Comparison of ENCODE assay signal across 1 cellular context in the genomic region with DNA sequence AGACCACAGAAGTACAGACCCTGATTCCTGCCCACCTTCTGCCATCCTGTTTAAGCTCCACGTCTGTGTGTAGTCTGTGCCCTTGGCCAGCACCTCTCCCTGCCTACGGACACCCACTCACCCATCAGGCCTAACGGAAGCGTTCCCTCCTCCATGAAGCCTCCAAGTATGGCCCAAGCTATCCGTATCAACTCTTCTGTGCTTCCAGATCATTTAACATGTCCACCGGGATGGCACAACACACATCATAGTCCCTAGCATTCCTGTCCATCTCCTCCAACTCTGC.
TF ChIP-seq lines count a peak whose summit lies in the region.

No MANE protein-coding gene starts in this region.

TF ChIP-seq in WTC11, 78 proteins besides CTCF, POLR2A, EP300 and RAD21 (continued from another document):
- TF ChIP-seq, protein P1, sequence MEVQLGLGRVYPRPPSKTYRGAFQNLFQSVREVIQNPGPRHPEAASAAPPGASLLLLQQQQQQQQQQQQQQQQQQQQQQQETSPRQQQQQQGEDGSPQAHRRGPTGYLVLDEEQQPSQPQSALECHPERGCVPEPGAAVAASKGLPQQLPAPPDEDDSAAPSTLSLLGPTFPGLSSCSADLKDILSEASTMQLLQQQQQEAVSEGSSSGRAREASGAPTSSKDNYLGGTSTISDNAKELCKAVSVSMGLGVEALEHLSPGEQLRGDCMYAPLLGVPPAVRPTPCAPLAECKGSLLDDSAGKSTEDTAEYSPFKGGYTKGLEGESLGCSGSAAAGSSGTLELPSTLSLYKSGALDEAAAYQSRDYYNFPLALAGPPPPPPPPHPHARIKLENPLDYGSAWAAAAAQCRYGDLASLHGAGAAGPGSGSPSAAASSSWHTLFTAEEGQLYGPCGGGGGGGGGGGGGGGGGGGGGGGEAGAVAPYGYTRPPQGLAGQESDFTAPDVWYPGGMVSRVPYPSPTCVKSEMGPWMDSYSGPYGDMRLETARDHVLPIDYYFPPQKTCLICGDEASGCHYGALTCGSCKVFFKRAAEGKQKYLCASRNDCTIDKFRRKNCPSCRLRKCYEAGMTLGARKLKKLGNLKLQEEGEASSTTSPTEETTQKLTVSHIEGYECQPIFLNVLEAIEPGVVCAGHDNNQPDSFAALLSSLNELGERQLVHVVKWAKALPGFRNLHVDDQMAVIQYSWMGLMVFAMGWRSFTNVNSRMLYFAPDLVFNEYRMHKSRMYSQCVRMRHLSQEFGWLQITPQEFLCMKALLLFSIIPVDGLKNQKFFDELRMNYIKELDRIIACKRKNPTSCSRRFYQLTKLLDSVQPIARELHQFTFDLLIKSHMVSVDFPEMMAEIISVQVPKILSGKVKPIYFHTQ (CRISPR knock-in tag; IDR thresholded peaks at IDR 0.05), result no peak
- no peak for TF ChIP-seq ZNF416 (CRISPR knock-in tag; IDR thresholded peaks at IDR 0.05)
- TF ChIP-seq, protein P2, sequence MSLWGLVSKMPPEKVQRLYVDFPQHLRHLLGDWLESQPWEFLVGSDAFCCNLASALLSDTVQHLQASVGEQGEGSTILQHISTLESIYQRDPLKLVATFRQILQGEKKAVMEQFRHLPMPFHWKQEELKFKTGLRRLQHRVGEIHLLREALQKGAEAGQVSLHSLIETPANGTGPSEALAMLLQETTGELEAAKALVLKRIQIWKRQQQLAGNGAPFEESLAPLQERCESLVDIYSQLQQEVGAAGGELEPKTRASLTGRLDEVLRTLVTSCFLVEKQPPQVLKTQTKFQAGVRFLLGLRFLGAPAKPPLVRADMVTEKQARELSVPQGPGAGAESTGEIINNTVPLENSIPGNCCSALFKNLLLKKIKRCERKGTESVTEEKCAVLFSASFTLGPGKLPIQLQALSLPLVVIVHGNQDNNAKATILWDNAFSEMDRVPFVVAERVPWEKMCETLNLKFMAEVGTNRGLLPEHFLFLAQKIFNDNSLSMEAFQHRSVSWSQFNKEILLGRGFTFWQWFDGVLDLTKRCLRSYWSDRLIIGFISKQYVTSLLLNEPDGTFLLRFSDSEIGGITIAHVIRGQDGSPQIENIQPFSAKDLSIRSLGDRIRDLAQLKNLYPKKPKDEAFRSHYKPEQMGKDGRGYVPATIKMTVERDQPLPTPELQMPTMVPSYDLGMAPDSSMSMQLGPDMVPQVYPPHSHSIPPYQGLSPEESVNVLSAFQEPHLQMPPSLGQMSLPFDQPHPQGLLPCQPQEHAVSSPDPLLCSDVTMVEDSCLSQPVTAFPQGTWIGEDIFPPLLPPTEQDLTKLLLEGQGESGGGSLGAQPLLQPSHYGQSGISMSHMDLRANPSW (CRISPR knock-in tag; conservative IDR thresholded peaks at IDR 0.05; ENCODE audit: low read depth), result no peak
- TF ChIP-seq, protein P3, sequence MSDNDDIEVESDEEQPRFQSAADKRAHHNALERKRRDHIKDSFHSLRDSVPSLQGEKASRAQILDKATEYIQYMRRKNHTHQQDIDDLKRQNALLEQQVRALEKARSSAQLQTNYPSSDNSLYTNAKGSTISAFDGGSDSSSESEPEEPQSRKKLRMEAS (CRISPR knock-in tag; IDR thresholded peaks at IDR 0.05), result no peak
- no peak for TF ChIP-seq FOXP1 (CRISPR knock-in tag; IDR thresholded peaks at IDR 0.05; ENCODE audit: borderline replicate concordance)
- no peak for TF ChIP-seq FOXK1 (CRISPR knock-in tag; IDR thresholded peaks at IDR 0.05)
- no peak for TF ChIP-seq SP1 (CRISPR knock-in tag; conservative IDR thresholded peaks at IDR 0.05)
- TF ChIP-seq, protein P4, sequence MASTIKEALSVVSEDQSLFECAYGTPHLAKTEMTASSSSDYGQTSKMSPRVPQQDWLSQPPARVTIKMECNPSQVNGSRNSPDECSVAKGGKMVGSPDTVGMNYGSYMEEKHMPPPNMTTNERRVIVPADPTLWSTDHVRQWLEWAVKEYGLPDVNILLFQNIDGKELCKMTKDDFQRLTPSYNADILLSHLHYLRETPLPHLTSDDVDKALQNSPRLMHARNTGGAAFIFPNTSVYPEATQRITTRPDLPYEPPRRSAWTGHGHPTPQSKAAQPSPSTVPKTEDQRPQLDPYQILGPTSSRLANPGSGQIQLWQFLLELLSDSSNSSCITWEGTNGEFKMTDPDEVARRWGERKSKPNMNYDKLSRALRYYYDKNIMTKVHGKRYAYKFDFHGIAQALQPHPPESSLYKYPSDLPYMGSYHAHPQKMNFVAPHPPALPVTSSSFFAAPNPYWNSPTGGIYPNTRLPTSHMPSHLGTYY (CRISPR knock-in tag; IDR thresholded peaks at IDR 0.05), result no peak
- no peak for TF ChIP-seq ZNF671 (CRISPR knock-in tag; IDR thresholded peaks at IDR 0.05)
- TF ChIP-seq, protein P5, sequence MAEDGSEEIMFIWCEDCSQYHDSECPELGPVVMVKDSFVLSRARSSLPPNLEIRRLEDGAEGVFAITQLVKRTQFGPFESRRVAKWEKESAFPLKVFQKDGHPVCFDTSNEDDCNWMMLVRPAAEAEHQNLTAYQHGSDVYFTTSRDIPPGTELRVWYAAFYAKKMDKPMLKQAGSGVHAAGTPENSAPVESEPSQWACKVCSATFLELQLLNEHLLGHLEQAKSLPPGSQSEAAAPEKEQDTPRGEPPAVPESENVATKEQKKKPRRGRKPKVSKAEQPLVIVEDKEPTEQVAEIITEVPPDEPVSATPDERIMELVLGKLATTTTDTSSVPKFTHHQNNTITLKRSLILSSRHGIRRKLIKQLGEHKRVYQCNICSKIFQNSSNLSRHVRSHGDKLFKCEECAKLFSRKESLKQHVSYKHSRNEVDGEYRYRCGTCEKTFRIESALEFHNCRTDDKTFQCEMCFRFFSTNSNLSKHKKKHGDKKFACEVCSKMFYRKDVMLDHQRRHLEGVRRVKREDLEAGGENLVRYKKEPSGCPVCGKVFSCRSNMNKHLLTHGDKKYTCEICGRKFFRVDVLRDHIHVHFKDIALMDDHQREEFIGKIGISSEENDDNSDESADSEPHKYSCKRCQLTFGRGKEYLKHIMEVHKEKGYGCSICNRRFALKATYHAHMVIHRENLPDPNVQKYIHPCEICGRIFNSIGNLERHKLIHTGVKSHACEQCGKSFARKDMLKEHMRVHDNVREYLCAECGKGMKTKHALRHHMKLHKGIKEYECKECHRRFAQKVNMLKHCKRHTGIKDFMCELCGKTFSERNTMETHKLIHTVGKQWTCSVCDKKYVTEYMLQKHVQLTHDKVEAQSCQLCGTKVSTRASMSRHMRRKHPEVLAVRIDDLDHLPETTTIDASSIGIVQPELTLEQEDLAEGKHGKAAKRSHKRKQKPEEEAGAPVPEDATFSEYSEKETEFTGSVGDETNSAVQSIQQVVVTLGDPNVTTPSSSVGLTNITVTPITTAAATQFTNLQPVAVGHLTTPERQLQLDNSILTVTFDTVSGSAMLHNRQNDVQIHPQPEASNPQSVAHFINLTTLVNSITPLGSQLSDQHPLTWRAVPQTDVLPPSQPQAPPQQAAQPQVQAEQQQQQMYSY (CRISPR knock-in tag; IDR thresholded peaks at IDR 0.05), result no peak
- TF ChIP-seq KAT7 (CRISPR knock-in tag; IDR thresholded peaks at IDR 0.05; ENCODE audit: borderline replicate concordance), result no peak
- TF ChIP-seq, protein P6, sequence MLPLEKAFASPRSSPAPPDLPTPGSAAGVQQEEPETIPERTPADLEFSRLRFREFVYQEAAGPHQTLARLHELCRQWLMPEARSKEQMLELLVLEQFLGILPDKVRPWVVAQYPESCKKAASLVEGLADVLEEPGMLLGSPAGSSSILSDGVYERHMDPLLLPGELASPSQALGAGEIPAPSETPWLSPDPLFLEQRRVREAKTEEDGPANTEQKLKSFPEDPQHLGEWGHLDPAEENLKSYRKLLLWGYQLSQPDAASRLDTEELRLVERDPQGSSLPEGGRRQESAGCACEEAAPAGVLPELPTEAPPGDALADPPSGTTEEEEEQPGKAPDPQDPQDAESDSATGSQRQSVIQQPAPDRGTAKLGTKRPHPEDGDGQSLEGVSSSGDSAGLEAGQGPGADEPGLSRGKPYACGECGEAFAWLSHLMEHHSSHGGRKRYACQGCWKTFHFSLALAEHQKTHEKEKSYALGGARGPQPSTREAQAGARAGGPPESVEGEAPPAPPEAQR (CRISPR knock-in tag; IDR thresholded peaks at IDR 0.05), result no peak
